8 cellular contexts compared by ENCODE assay signal in the genomic region with DNA sequence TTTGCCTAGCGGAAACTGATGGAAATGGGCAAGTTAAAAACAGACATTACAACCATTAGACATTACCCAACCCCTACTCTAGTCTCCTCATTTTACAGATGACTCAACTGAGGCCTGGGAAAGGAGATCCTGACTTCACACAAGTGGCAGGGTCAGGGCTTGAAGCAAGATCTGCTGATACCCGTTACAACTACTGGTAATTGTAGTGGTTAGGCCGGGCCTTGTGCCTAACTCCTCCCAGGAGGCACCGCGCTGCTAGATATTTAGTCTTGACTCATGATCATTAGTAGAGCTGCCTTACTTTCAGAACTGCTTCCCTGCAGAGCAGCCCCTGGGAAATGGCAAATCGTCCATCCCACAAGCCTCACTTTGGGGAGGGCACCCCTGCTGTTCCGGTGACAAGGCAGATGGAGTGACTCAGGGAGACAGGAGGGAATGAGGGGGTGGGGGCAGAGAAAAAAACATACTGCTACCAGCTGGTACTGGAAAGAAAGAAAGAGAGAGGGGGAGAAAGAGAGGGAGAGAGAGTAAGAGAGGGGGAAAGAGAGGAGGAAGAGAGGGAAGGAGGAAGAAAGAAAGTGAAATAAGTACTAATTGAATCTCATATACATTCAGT. TPM values are rescaled to one million over a fixed set of nuclear protein-coding genes. Genes with fewer than 3 reads are reported as not detected.
DNase-seq lines count a peak whose midpoint lies in the region; ATAC-seq and TF ChIP-seq lines count a peak whose summit lies in the region.

No MANE protein-coding gene starts in this region.

- TF ChIP-seq CTCF in NB4 (IDR thresholded peaks at IDR 0.05; ENCODE audit: low read depth, low read length) (no peak), esophagus squamous epithelium (IDR thresholded peaks at IDR 0.05) (no peak), progenitor cell of endocrine pancreas (IDR thresholded peaks at IDR 0.05; ENCODE audit: unreplicated experiment) (no peak)

- intact Hi-C loops in activated CD4-positive, alpha-beta memory T cell treated with anti-CD3 and anti-CD28 coated beads for 36 hours (cut with micrococcal nuclease), result loop anchor here (1.0 to 5.0 kb wide), 4 partner anchors 11 to 99 kb away; no protein-coding TSS in a partner anchor
- intact Hi-C loops in esophagus squamous epithelium (cut with DNase I), result no loop called here

- peak overlapping the region; percentile 76 for H3K4me3 Mint-ChIP-seq in activated CD4-positive, alpha-beta memory T cell treated with anti-CD3 and anti-CD28 coated beads for 36 hours
- peak overlapping the region; percentile 70 for H3K4me3 Mint-ChIP-seq in progenitor cell of endocrine pancreas (ENCODE audit: low read depth)

- H3K9me3 ChIP-seq in esophagus squamous epithelium, result no peaks in the 10 kb centered on the region

- CTCF ChIA-PET in activated CD4-positive, alpha-beta memory T cell treated with anti-CD3 and anti-CD28 coated beads for 36 hours (lab: Charles Lee), result interaction anchor here (1.4 kb wide), 1 partner anchor 60 kb away, joined by 4 read pairs; no protein-coding TSS in a partner anchor

- no peaks in the 10 kb centered on the region for H3K27me3 Mint-ChIP-seq in activated CD4-positive, alpha-beta memory T cell treated with anti-CD3 and anti-CD28 coated beads for 36 hours
- H3K27me3 Mint-ChIP-seq in progenitor cell of endocrine pancreas, result peaks cover 27% of the 10 kb centered on the region

- H3K4me1 ChIP-seq in esophagus squamous epithelium, result peaks cover 0 to 31% (median 8%) of the 10 kb centered on the region in 3 donors

- DNase-seq in A172 (ENCODE audit: low spot score) (peak; percentile 76), NB4 (ENCODE audit: low read depth) (peak; percentile 95), esophagus squamous epithelium (lab: John Stamatoyannopoulos, UW) (no peak), progenitor cell of endocrine pancreas (ENCODE audit: low spot score, unreplicated experiment) (no peak), RPMI8226 (no peak)
- DNase-seq in activated CD4-positive, alpha-beta memory T cell treated with anti-CD3 and anti-CD28 coated beads for 36 hours, result peak; percentile 78

- H3K4me3 ChIP-seq in NB4 (ENCODE audit: low read depth, low read length) (peak overlapping the region; percentile 51), esophagus squamous epithelium (no peak overlapping the region)

- H3K36me3 ChIP-seq in esophagus squamous epithelium, result no peaks in the 10 kb centered on the region

- POLR2A ChIA-PET in activated CD4-positive, alpha-beta memory T cell treated with anti-CD3 and anti-CD28 coated beads for 36 hours (lab: Charles Lee), result interaction anchor here (0.6 to 3.6 kb wide), 4 partner anchors 11 to 112 kb away, joined by 3 to 22 read pairs (median 12); partner anchors contain the start of gene RBMX

- H3K27ac Mint-ChIP-seq in activated CD4-positive, alpha-beta memory T cell treated with anti-CD3 and anti-CD28 coated beads for 36 hours, result peak overlapping the region; percentile 87
- H3K27ac Mint-ChIP-seq in progenitor cell of endocrine pancreas, result no peak overlapping the region

- WGBS in esophagus squamous epithelium, 2 donors, result 30 to 67% methylated on average over 1 to 6 of the region's 7 CpGs

- H3K27ac ChIP-seq in esophagus squamous epithelium, result peak overlapping the region in 3 of 4 donors; percentile 31 to 87 (median 86)

- H3K9me3 Mint-ChIP-seq in activated CD4-positive, alpha-beta memory T cell treated with anti-CD3 and anti-CD28 coated beads for 36 hours, result no peaks in the 10 kb centered on the region
- H3K9me3 Mint-ChIP-seq in progenitor cell of endocrine pancreas (ENCODE audit: low read depth), result peaks cover 7% of the 10 kb centered on the region

- H3K4me1 Mint-ChIP-seq in activated CD4-positive, alpha-beta memory T cell treated with anti-CD3 and anti-CD28 coated beads for 36 hours (ENCODE audit: low read depth), result peaks cover 48% of the 10 kb centered on the region
- H3K4me1 Mint-ChIP-seq in progenitor cell of endocrine pancreas (ENCODE audit: low read depth), result no peaks in the 10 kb centered on the region

- no peaks in the 10 kb centered on the region for H3K27me3 ChIP-seq in esophagus squamous epithelium

- peak; percentile 35 for ATAC-seq in GM18867 (IDR thresholded peaks at IDR 0.05; ENCODE audit: unreplicated experiment)
- no peak for ATAC-seq in GM18858 (IDR thresholded peaks at IDR 0.05; ENCODE audit: unreplicated experiment)

- peaks cover 3% of the 10 kb centered on the region for H3K36me3 Mint-ChIP-seq in activated CD4-positive, alpha-beta memory T cell treated with anti-CD3 and anti-CD28 coated beads for 36 hours
- no peaks in the 10 kb centered on the region for H3K36me3 Mint-ChIP-seq in progenitor cell of endocrine pancreas (ENCODE audit: insufficient read depth)

- no peak for TF ChIP-seq POLR2A in NB4 (IDR thresholded peaks at IDR 0.05; ENCODE audit: extremely low read depth, insufficient read length)
- TF ChIP-seq POLR2A in esophagus squamous epithelium (IDR thresholded peaks at IDR 0.05), result peak in 1 of 4 donors; percentile 8

RNA-seq across cellular contexts. Expression of gene ARHGEF6, which starts 12.2 kb away (rescaled TPM):
- 5.0 and 5.2 TPM in 2 replicates for total RNA-seq in A172 (2014; rRNA removed; shearing (Covaris generic))
- 10 to 100 TPM; 52.7 to 54.1 TPM for total RNA-seq in activated CD4-positive, alpha-beta memory T cell treated with anti-CD3 and anti-CD28 coated beads for 36 hours
- 10 to 100 TPM in 1 of 4 donors, 1 to 10 TPM in 2, under 1 TPM in 1; 0.61 to 10.5 (median 2.9) TPM for total RNA-seq in esophagus squamous epithelium
- 0.31 and 0.42 TPM in 2 replicates for total RNA-seq in progenitor cell of endocrine pancreas

Comparison
In these comparisons a context has a peak if more than half of its experiments do, and no peak if none do; other contexts are left out.
1. DNase-seq: peak in A172 (single experiment), NB4 (single experiment) and activated CD4-positive, alpha-beta memory T cell treated with anti-CD3 and anti-CD28 coated beads for 36 hours (single experiment); none in esophagus squamous epithelium (single experiment), progenitor cell of endocrine pancreas (single experiment) and RPMI8226 (single experiment).